Comparison of ENCODE assay signal across 1 cellular context in genomic region chr14:40574780-40575179, GRCh38.
TF ChIP-seq lines count a peak whose summit lies in the region.

No MANE protein-coding gene starts in this region.

TF ChIP-seq in WTC11, 78 proteins besides CTCF, POLR2A, EP300 and RAD21 (continued from another document):
- no peak for TF ChIP-seq ATF2 (CRISPR knock-in tag; IDR thresholded peaks at IDR 0.05; ENCODE audit: borderline replicate concordance, low read depth)
- no peak for TF ChIP-seq NFYB (CRISPR knock-in tag; conservative IDR thresholded peaks at IDR 0.05; ENCODE audit: low read depth)
- no peak for TF ChIP-seq TCF7 (CRISPR knock-in tag; IDR thresholded peaks at IDR 0.05; ENCODE audit: low read depth)
- TF ChIP-seq RORB (CRISPR knock-in tag; IDR thresholded peaks at IDR 0.05), result no peak
- TF ChIP-seq ZNF317 (CRISPR knock-in tag; IDR thresholded peaks at IDR 0.05; ENCODE audit: borderline replicate concordance, low read depth), result no peak
- no peak for TF ChIP-seq ZNF416 (CRISPR knock-in tag; IDR thresholded peaks at IDR 0.05)
